Comparison of ENCODE assay signal across 10 cellular contexts in genomic region chr9:123375725-123376132, GRCh38. TPM values are rescaled to one million over a fixed set of nuclear protein-coding genes. Genes with fewer than 3 reads are reported as not detected.
DNase-seq lines count a peak whose midpoint lies in the region; ATAC-seq, FAIRE-seq and TF ChIP-seq lines count a peak whose summit lies in the region.
"Had no signal": no experiment of that assay in that cellular context is flagged by ENCODE, and none has a peak within 500 bp of the region (broad histone marks: within the 10 kb centered on the region; RNA-seq: fewer than 3 reads in every experiment).

No MANE protein-coding gene starts in this region.

- no peaks in the 10 kb centered on the region for H3K9me3 ChIP-seq in CD8-positive, alpha-beta memory T cell (ENCODE audit: low read length)
- no peaks in the 10 kb centered on the region for H3K9me3 ChIP-seq in GM12878 (replicated peaks; ENCODE audit: control insufficient read depth, insufficient read depth, low read length)
- H3K9me3 ChIP-seq in mucosa of descending colon = no peaks in the 10 kb centered on the region

- TF ChIP-seq CTCF in GM12878 (IDR thresholded peaks at IDR 0.05 in 2 of 3, conservative IDR thresholded peaks at IDR 0.05 in 1 of 3; ENCODE audit: control insufficient read depth in 2 of 3, extremely low read depth in 1 of 3, insufficient read depth in 1 of 3, low read depth in 3 of 3, low read length in 3 of 3) (no peak), mucosa of descending colon (IDR thresholded peaks at IDR 0.05) (no peak), foreskin keratinocyte (conservative IDR thresholded peaks at IDR 0.05) (no peak)

- BruUV-seq in GM12878 (replicated peaks; lab: Mats Ljungman, UMichigan) = no TSS peak

- no peaks in the 10 kb centered on the region for H3K9me3 Mint-ChIP-seq in CD8-positive, alpha-beta memory T cell

- peaks cover 0 to 10% (median 5%) of the 10 kb centered on the region in 3 donors for H3K4me1 Mint-ChIP-seq in CD8-positive, alpha-beta memory T cell

- no peak for TF ChIP-seq POLR2A in GM12878 (IDR thresholded peaks at IDR 0.05; ENCODE audit: low read depth, low read length)

- TF ChIP-seq RAD21 in GM12878 (IDR thresholded peaks at IDR 0.05; ENCODE audit: insufficient read depth, low read depth, low read length) = no peak

- no peak overlapping the region for H3K4me2 ChIP-seq in GM12878 (ENCODE audit: control insufficient read depth, insufficient read depth)

- CTCF ChIA-PET in CD8-positive, alpha-beta memory T cell (lab: Charles Lee) = no interaction called here
- CTCF ChIA-PET in GM12878 (lab: Yijun Ruan, JAX) = interaction anchor here (0.7 kb wide), 1 partner anchor 912 kb away, joined by 3 read pairs; no protein-coding TSS in a partner anchor

- H4K20me1 ChIP-seq in GM12878 (ENCODE audit: control insufficient read depth, insufficient read depth) = no peaks in the 10 kb centered on the region

- no peak for FAIRE-seq in GM12878 (lab: Jason Lieb, UNC)

- POLR2A ChIA-PET in CD8-positive, alpha-beta memory T cell (lab: Charles Lee) = no interaction called here
- POLR2A ChIA-PET in GM12878 (lab: Charles Lee) = no interaction called here

- H3K9ac ChIP-seq in GM12878 (ENCODE audit: control insufficient read depth, insufficient read depth, low read length) = no peak overlapping the region

- H3K4me1 ChIP-seq in CD8-positive, alpha-beta memory T cell (ENCODE audit: insufficient read depth, low read length) = no peaks in the 10 kb centered on the region
- H3K4me1 ChIP-seq in GM12878 (ENCODE audit: control insufficient read depth, insufficient read depth, low read length) = no peaks in the 10 kb centered on the region
- peaks cover 39% of the 10 kb centered on the region for H3K4me1 ChIP-seq in mucosa of descending colon (ENCODE audit: low read depth)
- no peaks in the 10 kb centered on the region for H3K4me1 ChIP-seq in foreskin keratinocyte

- in situ Hi-C loops in KBM-7 (cut with MboI; ENCODE audit: low pct_unique_long_range_greater_than_20kb, low sequenced_read_pairs) = no loop called here
- in situ Hi-C loops in GM12878 (cut with MboI) = no loop called here

- peaks cover 3% of the 10 kb centered on the region for H3K27me3 ChIP-seq in CD8-positive, alpha-beta memory T cell (ENCODE audit: insufficient read depth, low read length, poor library complexity, severe bottlenecking)
- peaks cover 0 to 10% of the 10 kb centered on the region in 2 experiments; a peak in 2 of 4 replicates for H3K27me3 ChIP-seq in GM12878 (replicated peaks in 1 of 2; ENCODE audit: control insufficient read depth in 2 of 2, insufficient read depth in 2 of 2, low read length in 1 of 2)
- H3K27me3 ChIP-seq in foreskin keratinocyte = peaks cover 77% of the 10 kb centered on the region

- SMC1A ChIA-PET in GM12878 (lab: Charles Lee; ENCODE audit: uncharacterized antibody, unreplicated experiment) = no interaction called here

- ATAC-seq in GM12878 (0 out of 3 replicates have a peak, but pooled peaks have one; percentile 10), mucosa of descending colon (peak; percentile 76), GM21526 (IDR thresholded peaks at IDR 0.05; ENCODE audit: low FRiP score, unreplicated experiment) (no peak), foreskin keratinocyte (no peak)

- H3K79me2 ChIP-seq in GM12878 (ENCODE audit: control insufficient read depth, insufficient read depth, low read length) = no peaks in the 10 kb centered on the region

- H3K4me3 ChIP-seq in CD8-positive, alpha-beta memory T cell (ENCODE audit: low read length) = no peak overlapping the region
- H3K4me3 ChIP-seq in GM12878 (no peak overlapping the region), mucosa of descending colon (no peak overlapping the region)
- H3K4me3 ChIP-seq: skin epidermis had no signal

- 17% methylated on average over 12 of the region's 12 CpGs for WGBS in GM12878 (ENCODE audit: insufficient coverage, insufficient replicate concordance, low lambda C conversion rate, missing lambda C conversion rate)

- intact Hi-C loops in GM12878 (cut with micrococcal nuclease; ENCODE audit: unreplicated experiment) = no loop called here
- intact Hi-C loops in mucosa of descending colon (cut with DNase I, micrococcal nuclease) = no loop called here

- H2AFZ ChIP-seq in GM12878 (ENCODE audit: control insufficient read depth, low read depth, low read length) = no peak overlapping the region

- no peak for TF ChIP-seq EP300 in GM12878 (IDR thresholded peaks at IDR 0.05; ENCODE audit: borderline replicate concordance in 1 of 2, control insufficient read depth in 1 of 2, low read depth in 2 of 2, low read length in 2 of 2)

- H3K4me3 Mint-ChIP-seq in CD8-positive, alpha-beta memory T cell = no peak overlapping the region

- H3K36me3 Mint-ChIP-seq in CD8-positive, alpha-beta memory T cell = peaks cover 0 to 1% (median 0%) of the 10 kb centered on the region in 3 donors

- H3K27me3 Mint-ChIP-seq in CD8-positive, alpha-beta memory T cell = peaks cover 20 to 37% of the 10 kb centered on the region in 2 donors

- no peaks in the 10 kb centered on the region for H3K36me3 ChIP-seq in CD8-positive, alpha-beta memory T cell (ENCODE audit: insufficient read depth, low read length)
- H3K36me3 ChIP-seq in GM12878 (ENCODE audit: control insufficient read depth in 2 of 2, insufficient read depth in 2 of 2, low read length in 1 of 2) (no peaks in the 10 kb centered on the region; a peak in 1 of 4 replicates), mucosa of descending colon (ENCODE audit: low read depth) (no peaks in the 10 kb centered on the region)

- DNase-seq in CD8-positive, alpha-beta memory T cell = no peak
- DNase-seq in KBM-7 (peak; percentile 90), GM12878 (ENCODE audit: low read depth, low spot score) (no peak), mucosa of descending colon (peak; percentile 84 to 90 (median 85)), foreskin keratinocyte (no peak), NCI-H748 (lab: John Stamatoyannopoulos, UW; ENCODE audit: unreplicated experiment) (no peak), AG08396 (ENCODE audit: low spot score) (no peak)
- DNase-seq: activated CD4-positive, CD25-positive, alpha-beta regulatory T cell had no signal

- H3K27ac Mint-ChIP-seq in CD8-positive, alpha-beta memory T cell = no peak overlapping the region

- peak overlapping the region; percentile 24 for H3K27ac ChIP-seq in CD8-positive, alpha-beta memory T cell (ENCODE audit: low read depth, low read length)
- no peak overlapping the region for H3K27ac ChIP-seq in GM12878 (ENCODE audit: control insufficient read depth, insufficient read depth)
- H3K27ac ChIP-seq in foreskin keratinocyte = no peak overlapping the region
- H3K27ac ChIP-seq: skin epidermis had no signal

- RAD21 ChIA-PET in GM12878 (lab: Charles Lee; ENCODE audit: unreplicated experiment) = no interaction called here

TF ChIP-seq in GM12878, 131 proteins besides CTCF, POLR2A, EP300 and RAD21 (continues in another document):
- TF ChIP-seq SRF (IDR thresholded peaks at IDR 0.05; ENCODE audit: low read depth in 2 of 2, low read length in 2 of 2) (no peak), SUZ12 (IDR thresholded peaks at IDR 0.05; ENCODE audit: unreplicated experiment) (no peak), BRCA1 (IDR thresholded peaks at IDR 0.05; ENCODE audit: low read depth, low read length) (no peak), RELB (IDR thresholded peaks at IDR 0.05; ENCODE audit: low read depth) (no peak), ETV6 (conservative IDR thresholded peaks at IDR 0.05 in 1 of 2, IDR thresholded peaks at IDR 0.05 in 1 of 2; ENCODE audit: borderline replicate concordance in 1 of 2, low read depth in 1 of 2) (no peak)

RNA-seq across cellular contexts. Expression of gene CRB2, which starts 19.7 kb away (rescaled TPM):
- total RNA-seq in CD8-positive, alpha-beta memory T cell = not detected
- 0.05 TPM for polyA plus RNA-seq in CD8-positive, alpha-beta memory T cell
- total RNA-seq in GM12878 (2013; cell fraction: nucleolus; rRNA removed) = 0.51 and 1.2 TPM in 2 replicates
- 0.23 and 0.33 TPM in 2 replicates for total RNA-seq in GM12878 (2014; rRNA removed)
- 0.27 and 0.28 TPM in 2 replicates for total RNA-seq in GM12878 (2014; rRNA removed; fragmentation: Illumina TruSeq; extraction: Trizol)
- 0.69 and 0.80 TPM in 2 replicates for total RNA-seq in GM12878 (2021)
- polyA plus RNA-seq in GM12878 (2011; ENCODE audit: low read depth) = 0.16 TPM
- polyA plus RNA-seq in GM12878 (2011; rRNA removed) = 0.01 TPM in 2 replicates
- 0.04 and 0.08 TPM in 2 replicates for polyA plus RNA-seq in GM12878 (2011; cell fraction: cytosol; rRNA removed)
- 0.25 and 0.26 TPM in 2 replicates for polyA plus RNA-seq in GM12878 (2011; cell fraction: nucleus; rRNA removed)
- polyA plus RNA-seq in GM12878 (2012) = 0.48 and 0.51 TPM in 2 replicates
- 0.08 and 0.10 TPM in 2 replicates for polyA plus RNA-seq in GM12878 (2014; fragmentation: Illumina TruSeq; extraction: Trizol)
- polyA plus RNA-seq in GM12878 (2014; fragmentation: Nextera tagmentation; extraction: Ambion mirVana) = not detected
- polyA plus RNA-seq in GM12878 (2014; rRNA removed) = 0.38 and 0.47 TPM in 2 replicates
- polyA plus RNA-seq in GM12878 (2016; fragmentation: Nextera tagmentation; extraction: Ambion mirVana) = under 1 TPM in 1 of 2 experiments, not detected in 1; 0.15 TPM
- polyA minus RNA-seq in GM12878 (2011; rRNA and poly(A)+ RNA removed) = 0.07 and 0.10 TPM in 2 replicates
- polyA minus RNA-seq in GM12878 (2011; cell fraction: cytosol; rRNA and poly(A)+ RNA removed) = not detected in 2 replicates
- 0.10 and 0.12 TPM in 2 replicates for polyA minus RNA-seq in GM12878 (2011; cell fraction: nucleus; rRNA and poly(A)+ RNA removed)
- 1 to 10 TPM in 2 of 3 donors, under 1 TPM in 1; 0.47 to 3.7 (median 1.1) TPM for total RNA-seq in mucosa of descending colon
- not detected in 2 replicates for total RNA-seq in foreskin keratinocyte
- polyA plus RNA-seq in foreskin keratinocyte = not detected in 2 replicates

Comparison
In these comparisons a context has a peak if more than half of its experiments do, and no peak if none do; other contexts are left out.
1. DNase-seq: peak in KBM-7 (single experiment) and mucosa of descending colon (3 of 3); none in CD8-positive, alpha-beta memory T cell (0 of 5), GM12878 (single experiment), foreskin keratinocyte (0 of 2), NCI-H748 (single experiment) and AG08396 (single experiment).
2. ATAC-seq: peak in GM12878 (single experiment) and mucosa of descending colon (single experiment); none in GM21526 (single experiment) and foreskin keratinocyte (single experiment).